ENCODE assay signal across 8 cellular contexts in genomic region chr5:79774171-79774854, GRCh38.
A peak's percentile ranks its signal among the peaks of the same experiment; 100 is the strongest.
DNase-seq lines count a peak whose midpoint lies in the region; FAIRE-seq and TF ChIP-seq lines count a peak whose summit lies in the region.

No MANE protein-coding gene starts in this region.

- H3F3A ChIP-seq in PC-9 (ENCODE audit: insufficient read depth, low read depth), result no peaks in the 10 kb centered on the region

- CTCF ChIA-PET in PC-9 (lab: Charles Lee), result interaction anchor here (0.8 kb wide), 1 partner anchor 959 kb away, joined by 3 read pairs; no protein-coding TSS in a partner anchor

- DNase-seq in stimulated activated naive CD4-positive, alpha-beta T cell treated with Interleukin-2 at 50 U/mL for 16 hours (lab: John Stamatoyannopoulos, UW), result peak; percentile 11
- no peak for DNase-seq in stimulated activated naive CD4-positive, alpha-beta T cell (lab: John Stamatoyannopoulos, UW)
- DNase-seq in PC-9 (peak in 1 of 2 experiments; percentile 3), glomerular visceral epithelial cell (ENCODE audit: extremely low spot score) (peak; percentile 47), uterus (peak in 1 of 2 donors; percentile 25), NCI-H128 (lab: John Stamatoyannopoulos, UW; ENCODE audit: unreplicated experiment) (no peak), small intestine (no peak), GM12892 (ENCODE audit: insufficient read length) (no peak)

- BruUV-seq in PC-9 (replicated peaks; lab: Mats Ljungman, UMichigan), result no TSS peak

- H3K27me3 ChIP-seq in PC-9 (ENCODE audit: insufficient read depth, low read depth), result no peaks in the 10 kb centered on the region
- H3K27me3 ChIP-seq in uterus, result no peaks in the 10 kb centered on the region
- H3K27me3 ChIP-seq in small intestine (ENCODE audit: control insufficient read depth in 2 of 2, insufficient read depth in 2 of 2, low read length in 2 of 2), result no peaks in the 10 kb centered on the region

- POLR2A ChIA-PET in PC-9 (lab: Charles Lee; ENCODE audit: unreplicated experiment), result interaction anchor here (0.5 kb wide), 1 partner anchor 311 kb away, joined by 3 read pairs; no protein-coding TSS in a partner anchor

- H3K4me2 ChIP-seq in PC-9, result no peak overlapping the region

- no peaks in the 10 kb centered on the region for H3K36me3 ChIP-seq in PC-9 (ENCODE audit: low read depth)
- no peaks in the 10 kb centered on the region for H3K36me3 ChIP-seq in uterus
- H3K36me3 ChIP-seq in small intestine (ENCODE audit: control insufficient read depth in 2 of 2, insufficient read depth in 2 of 2, low read length in 2 of 2), result no peaks in the 10 kb centered on the region

- H3K27ac ChIP-seq in PC-9, result no peak overlapping the region
- H3K27ac ChIP-seq in uterus, result peak overlapping the region; percentile 11 to 33
- no peak overlapping the region for H3K27ac ChIP-seq in small intestine (ENCODE audit: low read depth in 1 of 2, low read length in 1 of 2)

- H3K4me3 ChIP-seq in PC-9 (no peak overlapping the region), uterus (no peak overlapping the region), small intestine (ENCODE audit: low read depth in 1 of 2, low read length in 2 of 2) (no peak overlapping the region)

- WGBS in small intestine, 3 donors, result 77 to 87% (median 83%) methylated on average over 13 of the region's 13 CpGs

- H3K9me2 ChIP-seq in PC-9 (ENCODE audit: insufficient read depth), result no peaks in the 10 kb centered on the region

- no peaks in the 10 kb centered on the region for H3K79me2 ChIP-seq in PC-9 (ENCODE audit: low read depth)

- H2AFZ ChIP-seq in PC-9, result no peak overlapping the region

- TF ChIP-seq POLR2A in uterus (IDR thresholded peaks at IDR 0.05) (no peak), GM12892 (IDR thresholded peaks at IDR 0.05; ENCODE audit: low read depth, low read length) (no peak)

- H3K9me3 ChIP-seq in PC-9 (ENCODE audit: insufficient read depth, low read depth) (no peaks in the 10 kb centered on the region), uterus (no peaks in the 10 kb centered on the region), small intestine (ENCODE audit: control insufficient read depth, low read depth) (no peaks in the 10 kb centered on the region)

- TF ChIP-seq CTCF in PC-9 (conservative IDR thresholded peaks at IDR 0.05), result peak; percentile 39
- peak in 2 of 4 experiments; percentile 22 to 35 for TF ChIP-seq CTCF in uterus (IDR thresholded peaks at IDR 0.05)

- FAIRE-seq in small intestine (lab: Jason Lieb, UNC), result no peak
- FAIRE-seq in GM12892 (lab: Jason Lieb, UNC), result no peak

- H3K4me1 ChIP-seq in PC-9 (replicated peaks; ENCODE audit: insufficient read depth) (no peaks in the 10 kb centered on the region), uterus (no peaks in the 10 kb centered on the region), small intestine (ENCODE audit: control insufficient read depth in 2 of 2, insufficient read depth in 1 of 2, low read depth in 1 of 2, low read length in 1 of 2) (no peaks in the 10 kb centered on the region)

- intact Hi-C loops in PC-9 (cut with micrococcal nuclease; ENCODE audit: unreplicated experiment) (no loop called here), uterus (cut with DNase I; ENCODE audit: low total_unique reads) (no loop called here)

- H4K20me1 ChIP-seq in PC-9 (ENCODE audit: insufficient read depth), result no peaks in the 10 kb centered on the region

Comparison
In these comparisons a context has a peak if more than half of its experiments do, and no peak if none do; other contexts are left out.
1. DNase-seq: peak in stimulated activated naive CD4-positive, alpha-beta T cell treated with Interleukin-2 at 50 U/mL for 16 hours (single experiment) and glomerular visceral epithelial cell (single experiment); none in stimulated activated naive CD4-positive, alpha-beta T cell (0 of 6), NCI-H128 (single experiment), small intestine (single experiment) and GM12892 (single experiment).
2. H3K27ac ChIP-seq: peak in uterus (2 of 2); none in PC-9 (single experiment) and small intestine (0 of 2).